ENCODE assay signal across 13 cellular contexts in genomic region chr10:99996934-99997648, GRCh38. TPM values are rescaled to one million over a fixed set of nuclear protein-coding genes. Genes with fewer than 3 reads are reported as not detected.
DNase-seq lines count a peak whose midpoint lies in the region; ATAC-seq and TF ChIP-seq lines count a peak whose summit lies in the region.
"Had no signal": no experiment of that assay in that cellular context is flagged by ENCODE, and none has a peak within 500 bp of the region (broad histone marks: within the 10 kb centered on the region; RNA-seq: fewer than 3 reads in every experiment).

No MANE protein-coding gene starts in this region.

- peaks cover 42% of the 10 kb centered on the region for H3K36me3 Mint-ChIP-seq in HFFc6 (ENCODE audit: low read depth)
- H3K36me3 Mint-ChIP-seq in activated B cell treated with CpG ODN at 0.5 μM for 24 hours (ENCODE audit: low read depth) = peaks cover 13% of the 10 kb centered on the region

- no peaks in the 10 kb centered on the region for H3K9me2 ChIP-seq in hepatocyte (replicated peaks; ENCODE audit: insufficient read depth)

- TF ChIP-seq CTCF in HFFc6 (IDR thresholded peaks at IDR 0.05) (no peak), activated B cell treated with CpG ODN at 0.5 μM for 24 hours (IDR thresholded peaks at IDR 0.05) (no peak), hepatocyte (IDR thresholded peaks at IDR 0.05; ENCODE audit: poor library complexity) (no peak)

- 26% methylated on average over 3 of the region's 3 CpGs for WGBS in hepatocyte (ENCODE audit: low lambda C conversion rate, missing lambda C conversion rate)

- H3K4me1 Mint-ChIP-seq in HFFc6 (ENCODE audit: low read depth) (peaks cover 77% of the 10 kb centered on the region), activated B cell treated with CpG ODN at 0.5 μM for 24 hours (peaks cover 62% of the 10 kb centered on the region)

- no peaks in the 10 kb centered on the region for H4K20me1 ChIP-seq in hepatocyte (ENCODE audit: insufficient read depth, poor library complexity, severe bottlenecking)

- peaks cover 42% of the 10 kb centered on the region for H3K4me1 ChIP-seq in hepatocyte (ENCODE audit: insufficient read depth)
- H3K4me1 ChIP-seq in skeletal muscle satellite cell (ENCODE audit: control insufficient read depth, insufficient read depth, low read length) = peaks cover 41% of the 10 kb centered on the region
- peaks cover 16% of the 10 kb centered on the region for H3K4me1 ChIP-seq in HAP-1

- H3K36me3 ChIP-seq in hepatocyte (replicated peaks; ENCODE audit: insufficient read depth, low read depth) (no peaks in the 10 kb centered on the region), skeletal muscle satellite cell (ENCODE audit: insufficient read depth, low read length) (peaks cover 35% of the 10 kb centered on the region), HAP-1 (replicated peaks) (no peaks in the 10 kb centered on the region)

- CTCF ChIA-PET in activated B cell treated with CpG ODN at 0.5 μM for 24 hours (lab: Charles Lee) = interaction anchor here (1.7 kb wide), 1 partner anchor 13 kb away, joined by 5 read pairs; the partner anchor contains the start of gene DNMBP

- peaks cover 3% of the 10 kb centered on the region; the same call in 1 of the 2 replicates for H3K27me3 Mint-ChIP-seq in HFFc6 (ENCODE audit: insufficient read depth)
- H3K27me3 Mint-ChIP-seq in activated B cell treated with CpG ODN at 0.5 μM for 24 hours = no peaks in the 10 kb centered on the region
- H3K27me3 Mint-ChIP-seq: activated naive CD8-positive, alpha-beta T cell treated with anti-CD3 and anti-CD28 coated beads, Interleukin-2, amount 10 ng/mL, durations not matched to agents 7 days and 5 days had no signal

- H3K4me3 Mint-ChIP-seq in HFFc6 (peak overlapping the region; percentile 70), activated B cell treated with CpG ODN at 0.5 μM for 24 hours (no peak overlapping the region)
- H3K4me3 Mint-ChIP-seq: activated naive CD8-positive, alpha-beta T cell treated with anti-CD3 and anti-CD28 coated beads, Interleukin-2, amount 10 ng/mL, durations not matched to agents 7 days and 5 days had no signal

- H3K27ac Mint-ChIP-seq in HFFc6 (peak overlapping the region; percentile 77), activated B cell treated with CpG ODN at 0.5 μM for 24 hours (peak overlapping the region; percentile 54)
- H3K27ac Mint-ChIP-seq: activated naive CD8-positive, alpha-beta T cell treated with anti-CD3 and anti-CD28 coated beads, Interleukin-2, amount 10 ng/mL, durations not matched to agents 7 days and 5 days had no signal

- peak overlapping the region; percentile 28 for H3K27ac ChIP-seq in hepatocyte

- H3K9me3 ChIP-seq in hepatocyte (ENCODE audit: low read depth) (no peaks in the 10 kb centered on the region), skeletal muscle satellite cell (replicated peaks; ENCODE audit: low read length) (no peaks in the 10 kb centered on the region), HAP-1 (no peaks in the 10 kb centered on the region)

- no peak overlapping the region for H2AFZ ChIP-seq in hepatocyte

- no peaks in the 10 kb centered on the region for H3K9me3 Mint-ChIP-seq in HFFc6
- H3K9me3 Mint-ChIP-seq in activated B cell treated with CpG ODN at 0.5 μM for 24 hours = no peaks in the 10 kb centered on the region

- H3K4me3 ChIP-seq in hepatocyte (no peak overlapping the region), skeletal muscle satellite cell (ENCODE audit: low read length) (no peak overlapping the region), HAP-1 (no peak overlapping the region)
- H3K4me3 ChIP-seq: skin epidermis had no signal

- in situ Hi-C loops in HAP-1 (cut with MboI; ENCODE audit: low sequenced_read_pairs) = no loop called here

- DNase-seq in HFFc6 (peak; percentile 38), activated B cell treated with CpG ODN at 0.5 μM for 24 hours (no peak), hepatocyte (ENCODE audit: low spot score) (no peak), HAP-1 (ENCODE audit: low spot score in 2 of 2) (no peak)
- no peak for DNase-seq in stimulated activated naive CD8-positive, alpha-beta T cell treated with anti-CD3 and anti-CD28 coated beads, Interleukin-15, Interleukin-2, amounts not matched to agents 100 U/mL and 50 U/mL, for 24 hours
- no peak for DNase-seq in NK-92 treated with Interleukin-12 subunit alpha and Interleukin-12 subunit beta, amount 100 ng/mL, for 24 hours (lab: John Stamatoyannopoulos, UW)
- DNase-seq: activated CD4-positive, alpha-beta T cell treated with anti-CD3 and anti-CD28 coated beads, Interleukin-2, amount 50 U/mL, for 48 hours; activated naive CD8-positive, alpha-beta T cell treated with anti-CD3 and anti-CD28 coated beads, Interleukin-2, amount 10 ng/mL, durations not matched to agents 7 days and 5 days; DMS153; NCI-H2029 treated with DMSO at 0.1 percent for 48 hours; SIG-M5 had no signal

- POLR2A ChIA-PET in activated B cell treated with CpG ODN at 0.5 μM for 24 hours (lab: Charles Lee) = interaction anchor here (0.8 to 1.3 kb wide), 2 partner anchors 9 to 265 kb away, joined by 3 to 5 read pairs; partner anchors contain the start of gene COX15

- H3K27me3 ChIP-seq in hepatocyte (no peaks in the 10 kb centered on the region), skeletal muscle satellite cell (ENCODE audit: control insufficient read depth, insufficient read depth, low read length) (no peaks in the 10 kb centered on the region), HAP-1 (ENCODE audit: low read depth) (no peaks in the 10 kb centered on the region)

- peak overlapping the region; percentile 28 for H3K9ac ChIP-seq in skeletal muscle satellite cell (ENCODE audit: low read depth, low read length)

- peak overlapping the region; percentile 48 for H3K4me2 ChIP-seq in hepatocyte
- H3K4me2 ChIP-seq in skeletal muscle satellite cell (ENCODE audit: low read length) = peak overlapping the region; percentile 58

- no peak for ATAC-seq in activated B cell treated with CpG ODN at 0.5 μM for 24 hours (ENCODE audit: low read depth)
- ATAC-seq in stimulated activated naive CD8-positive, alpha-beta T cell treated with anti-CD3 and anti-CD28 coated beads, Interleukin-15, Interleukin-2, amounts not matched to agents 100 U/mL and 50 U/mL, for 24 hours = no peak

- peaks cover 92% of the 10 kb centered on the region for H3K79me2 ChIP-seq in hepatocyte

- intact Hi-C loops in activated B cell treated with CpG ODN at 0.5 μM for 24 hours (cut with micrococcal nuclease) = no loop called here

RNA-seq across cellular contexts. Expression of gene DNMBP, which starts 12.7 kb away (rescaled TPM):
- total RNA-seq in HFFc6 (2021; fragmentation: NEBNext Ultra II Directional; extraction: Animal tissue kit (Norgen Biotek cat#: 25700)) = 10 to 100 TPM; 24.9 to 44.7 (median 28.6) TPM
- total RNA-seq in activated B cell treated with CpG ODN at 0.5 μM for 24 hours = 12.5 and 13.1 TPM in 2 replicates
- total RNA-seq in hepatocyte = 16.5 and 18.2 TPM in 2 replicates
- polyA plus RNA-seq in hepatocyte = 11.6 and 13.9 TPM in 2 replicates
- total RNA-seq in skeletal muscle satellite cell (2012; rRNA removed) = 19.0 and 21.5 TPM in 2 replicates
